ENCODE assay signal across 8 cellular contexts in the genomic region with DNA sequence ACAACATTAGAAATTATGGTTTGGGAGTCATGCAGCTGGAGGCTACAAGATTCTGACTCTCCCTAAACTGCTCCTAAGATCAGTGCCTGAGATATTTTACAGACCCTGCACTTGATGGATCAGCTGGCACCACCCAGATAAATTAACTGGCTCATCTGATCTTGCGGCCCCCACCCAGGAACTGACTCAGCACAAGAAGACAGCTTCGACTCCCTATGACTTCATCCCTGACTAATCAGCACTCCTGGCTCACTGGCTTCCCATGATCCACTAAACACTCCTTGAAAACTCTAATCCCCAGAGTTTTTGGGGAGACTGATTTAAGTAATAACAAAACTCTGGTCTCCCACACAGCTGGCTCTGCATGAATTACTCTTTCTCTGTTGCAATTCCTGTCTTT.
A peak's percentile ranks its signal among the peaks of the same experiment; 100 is the strongest.
DNase-seq lines count a peak whose midpoint lies in the region; ATAC-seq and TF ChIP-seq lines count a peak whose summit lies in the region.
"Not testable (repeated sequence)": the region's sequence is repeated elsewhere in the genome, so short reads cannot be mapped to it uniquely, and the experiment has no call there.

No MANE protein-coding gene starts in this region.

- not testable (repeated sequence) for H3K9me3 ChIP-seq in heart left ventricle

- H2AFZ ChIP-seq in GM23338 = not testable (repeated sequence)

- 17 to 34% (median 28%) methylated on average over 2 of the region's 2 CpGs for WGBS in heart left ventricle, 4 donors

- H3K79me2 ChIP-seq in GM23338 (replicated peaks; ENCODE audit: insufficient read depth) = not testable (repeated sequence)

- not testable (repeated sequence) for H4K20me1 ChIP-seq in GM23338 (replicated peaks; ENCODE audit: insufficient read depth)

- H3K27ac ChIP-seq in GM23338 (ENCODE audit: low read depth) = peak overlapping the region; percentile 72; the same call in 1 of the 2 replicates
- peak overlapping the region in 1 of 12 donors; percentile 43 for H3K27ac ChIP-seq in heart left ventricle

- H3K4me3 Mint-ChIP-seq in GM23338 = not testable (repeated sequence)

- H3K4me2 ChIP-seq in GM23338 = peak overlapping the region; percentile 56

- TF ChIP-seq CTCF in GM23338 (conservative IDR thresholded peaks at IDR 0.05; ENCODE audit: low read depth in 2 of 2); epithelial cell of esophagus (IDR thresholded peaks at IDR 0.05; ENCODE audit: insufficient read depth, low read depth, low read length, missing control alignments); heart left ventricle (IDR thresholded peaks at IDR 0.05); retinal pigment epithelial cell (conservative IDR thresholded peaks at IDR 0.05; ENCODE audit: low read depth, low read length): not testable (repeated sequence)

- H3K4me1 ChIP-seq in GM23338 (ENCODE audit: insufficient read depth) = peaks cover 21% of the 10 kb centered on the region
- H3K4me1 ChIP-seq in heart left ventricle = not testable (repeated sequence)

- not testable (repeated sequence) for H3K27me3 Mint-ChIP-seq in GM23338 (ENCODE audit: insufficient read depth, low read depth, poor library complexity)

- peak; percentile 98 for DNase-seq in A172 (ENCODE audit: low spot score)
- DNase-seq in GM23338 (ENCODE audit: low spot score) = not testable (repeated sequence)
- peak; percentile 14 for DNase-seq in NCI-H82 (lab: John Stamatoyannopoulos, UW)
- peak; percentile 64 for DNase-seq in amniotic epithelial cell (ENCODE audit: low read depth)
- DNase-seq in epithelial cell of esophagus (ENCODE audit: low read depth) = peak; percentile 19
- DNase-seq in heart left ventricle = peak in 3 of 5 donors; percentile 7 to 56 (median 51)
- peak; percentile 77 for DNase-seq in kidney tubule cell (ENCODE audit: low spot score)
- peak; percentile 48 for DNase-seq in retinal pigment epithelial cell (ENCODE audit: low read depth)

- H3K27me3 ChIP-seq in GM23338 (ENCODE audit: insufficient read depth); heart left ventricle: not testable (repeated sequence)

- ATAC-seq in GM23338 = not testable (repeated sequence)
- peak in 3 of 4 donors; percentile 44 to 90 (median 61) for ATAC-seq in heart left ventricle

- not testable (repeated sequence) for TF ChIP-seq POLR2A in heart left ventricle (IDR thresholded peaks at IDR 0.05)

- intact Hi-C loops in heart left ventricle (cut with DNase I) = not testable (repeated sequence)

- H3K36me3 Mint-ChIP-seq in GM23338 (ENCODE audit: low read depth) = peaks cover 56% of the 10 kb centered on the region

- 0 out of 2 replicates have a peak overlapping the region, but pooled peaks have one; percentile 7 for H3K4me3 ChIP-seq in GM23338
- H3K4me3 ChIP-seq in epithelial cell of esophagus (ENCODE audit: low read length); heart left ventricle; retinal pigment epithelial cell (ENCODE audit: low read length): not testable (repeated sequence)

- not testable (repeated sequence) for H3F3A ChIP-seq in GM23338 (replicated peaks; ENCODE audit: low read depth)

- H3K4me1 Mint-ChIP-seq in GM23338 = not testable (repeated sequence)

- not testable (repeated sequence) for H3K36me3 ChIP-seq in GM23338 (ENCODE audit: insufficient read depth); heart left ventricle

- peaks cover 97% of the 10 kb centered on the region for H3K9me3 Mint-ChIP-seq in GM23338

- H3K9me2 ChIP-seq in GM23338 (ENCODE audit: insufficient read depth) = not testable (repeated sequence)

- H3K27ac Mint-ChIP-seq in GM23338 = not testable (repeated sequence)
